In the genomic region with DNA sequence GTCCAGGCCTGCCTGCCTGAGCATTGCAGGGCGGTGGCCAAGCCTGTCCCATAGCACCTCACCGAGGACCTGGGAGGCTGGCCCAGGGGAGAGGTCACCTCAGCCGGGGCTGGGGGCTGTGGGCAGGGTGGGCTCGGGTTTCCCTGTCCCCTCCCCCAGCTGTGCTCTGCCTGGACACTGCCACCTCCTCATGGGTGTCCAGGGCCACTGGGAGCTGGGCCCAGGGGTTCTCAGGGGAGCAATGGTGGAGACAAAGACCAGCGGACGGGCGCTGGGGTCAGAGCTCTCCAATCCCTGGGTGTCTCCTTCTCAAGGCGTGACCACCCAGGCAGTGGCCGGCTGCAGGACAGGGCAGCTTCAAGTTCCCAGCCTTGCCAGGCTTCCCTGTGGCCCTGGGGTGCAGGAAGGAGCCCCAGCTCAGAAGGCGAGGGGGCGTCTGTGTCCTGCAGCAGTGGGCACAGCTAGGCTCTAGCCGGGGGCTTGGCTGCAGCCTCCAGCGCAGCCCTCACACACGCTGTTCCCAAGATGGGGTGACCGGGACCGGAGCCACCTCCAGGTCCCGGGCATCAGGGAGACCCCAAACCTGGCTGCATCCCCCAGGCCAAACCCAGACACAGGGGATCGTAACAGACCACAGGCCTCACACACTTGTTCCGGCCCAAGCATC, we compare ENCODE assay signal across 1 cellular context.
TF ChIP-seq lines count a peak whose summit lies in the region.

No MANE protein-coding gene starts in this region.

TF ChIP-seq in HCT116, 20 proteins besides CTCF, POLR2A, EP300 and RAD21:
- no peak for TF ChIP-seq POLR2AphosphoS5 (IDR thresholded peaks at IDR 0.05; ENCODE audit: low read depth, low read length)
- TF ChIP-seq, protein P1, sequence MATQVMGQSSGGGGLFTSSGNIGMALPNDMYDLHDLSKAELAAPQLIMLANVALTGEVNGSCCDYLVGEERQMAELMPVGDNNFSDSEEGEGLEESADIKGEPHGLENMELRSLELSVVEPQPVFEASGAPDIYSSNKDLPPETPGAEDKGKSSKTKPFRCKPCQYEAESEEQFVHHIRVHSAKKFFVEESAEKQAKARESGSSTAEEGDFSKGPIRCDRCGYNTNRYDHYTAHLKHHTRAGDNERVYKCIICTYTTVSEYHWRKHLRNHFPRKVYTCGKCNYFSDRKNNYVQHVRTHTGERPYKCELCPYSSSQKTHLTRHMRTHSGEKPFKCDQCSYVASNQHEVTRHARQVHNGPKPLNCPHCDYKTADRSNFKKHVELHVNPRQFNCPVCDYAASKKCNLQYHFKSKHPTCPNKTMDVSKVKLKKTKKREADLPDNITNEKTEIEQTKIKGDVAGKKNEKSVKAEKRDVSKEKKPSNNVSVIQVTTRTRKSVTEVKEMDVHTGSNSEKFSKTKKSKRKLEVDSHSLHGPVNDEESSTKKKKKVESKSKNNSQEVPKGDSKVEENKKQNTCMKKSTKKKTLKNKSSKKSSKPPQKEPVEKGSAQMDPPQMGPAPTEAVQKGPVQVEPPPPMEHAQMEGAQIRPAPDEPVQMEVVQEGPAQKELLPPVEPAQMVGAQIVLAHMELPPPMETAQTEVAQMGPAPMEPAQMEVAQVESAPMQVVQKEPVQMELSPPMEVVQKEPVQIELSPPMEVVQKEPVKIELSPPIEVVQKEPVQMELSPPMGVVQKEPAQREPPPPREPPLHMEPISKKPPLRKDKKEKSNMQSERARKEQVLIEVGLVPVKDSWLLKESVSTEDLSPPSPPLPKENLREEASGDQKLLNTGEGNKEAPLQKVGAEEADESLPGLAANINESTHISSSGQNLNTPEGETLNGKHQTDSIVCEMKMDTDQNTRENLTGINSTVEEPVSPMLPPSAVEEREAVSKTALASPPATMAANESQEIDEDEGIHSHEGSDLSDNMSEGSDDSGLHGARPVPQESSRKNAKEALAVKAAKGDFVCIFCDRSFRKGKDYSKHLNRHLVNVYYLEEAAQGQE (IDR thresholded peaks at IDR 0.05; ENCODE audit: low read depth), result no peak
- no peak for TF ChIP-seq FOSL1 (IDR thresholded peaks at IDR 0.05; ENCODE audit: low read depth)
- TF ChIP-seq EGR1 (IDR thresholded peaks at IDR 0.05; ENCODE audit: low read depth), result no peak
- no peak for TF ChIP-seq SIN3A (IDR thresholded peaks at IDR 0.05; ENCODE audit: low read depth)
- TF ChIP-seq CEBPB (IDR thresholded peaks at IDR 0.05; ENCODE audit: low read depth), result no peak
- TF ChIP-seq YY1 (IDR thresholded peaks at IDR 0.05; ENCODE audit: extremely low read depth, insufficient replicate concordance, low read depth, low read length), result no peak
- TF ChIP-seq SP1 (IDR thresholded peaks at IDR 0.05; ENCODE audit: low read depth), result no peak
- TF ChIP-seq CBX3 (IDR thresholded peaks at IDR 0.05; ENCODE audit: low read depth), result no peak
- TF ChIP-seq, protein P2, sequence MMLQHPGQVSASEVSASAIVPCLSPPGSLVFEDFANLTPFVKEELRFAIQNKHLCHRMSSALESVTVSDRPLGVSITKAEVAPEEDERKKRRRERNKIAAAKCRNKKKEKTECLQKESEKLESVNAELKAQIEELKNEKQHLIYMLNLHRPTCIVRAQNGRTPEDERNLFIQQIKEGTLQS (IDR thresholded peaks at IDR 0.05), result no peak
- no peak for TF ChIP-seq TCF7L2 (IDR thresholded peaks at IDR 0.05; ENCODE audit: borderline replicate concordance, extremely low read depth, insufficient read depth, insufficient read length)
- no peak for TF ChIP-seq SRF (IDR thresholded peaks at IDR 0.05; ENCODE audit: low read depth)
- no peak for TF ChIP-seq ELF1 (IDR thresholded peaks at IDR 0.05; ENCODE audit: borderline replicate concordance, low read depth)
- TF ChIP-seq, protein P3, sequence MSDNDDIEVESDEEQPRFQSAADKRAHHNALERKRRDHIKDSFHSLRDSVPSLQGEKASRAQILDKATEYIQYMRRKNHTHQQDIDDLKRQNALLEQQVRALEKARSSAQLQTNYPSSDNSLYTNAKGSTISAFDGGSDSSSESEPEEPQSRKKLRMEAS (IDR thresholded peaks at IDR 0.05), result no peak
- no peak for TF ChIP-seq ZNF274 (IDR thresholded peaks at IDR 0.05; ENCODE audit: low read depth, low read length)
- TF ChIP-seq EZH2 (IDR thresholded peaks at IDR 0.05), result no peak
- no peak for TF ChIP-seq JUND (IDR thresholded peaks at IDR 0.05)
- TF ChIP-seq, protein P4, sequence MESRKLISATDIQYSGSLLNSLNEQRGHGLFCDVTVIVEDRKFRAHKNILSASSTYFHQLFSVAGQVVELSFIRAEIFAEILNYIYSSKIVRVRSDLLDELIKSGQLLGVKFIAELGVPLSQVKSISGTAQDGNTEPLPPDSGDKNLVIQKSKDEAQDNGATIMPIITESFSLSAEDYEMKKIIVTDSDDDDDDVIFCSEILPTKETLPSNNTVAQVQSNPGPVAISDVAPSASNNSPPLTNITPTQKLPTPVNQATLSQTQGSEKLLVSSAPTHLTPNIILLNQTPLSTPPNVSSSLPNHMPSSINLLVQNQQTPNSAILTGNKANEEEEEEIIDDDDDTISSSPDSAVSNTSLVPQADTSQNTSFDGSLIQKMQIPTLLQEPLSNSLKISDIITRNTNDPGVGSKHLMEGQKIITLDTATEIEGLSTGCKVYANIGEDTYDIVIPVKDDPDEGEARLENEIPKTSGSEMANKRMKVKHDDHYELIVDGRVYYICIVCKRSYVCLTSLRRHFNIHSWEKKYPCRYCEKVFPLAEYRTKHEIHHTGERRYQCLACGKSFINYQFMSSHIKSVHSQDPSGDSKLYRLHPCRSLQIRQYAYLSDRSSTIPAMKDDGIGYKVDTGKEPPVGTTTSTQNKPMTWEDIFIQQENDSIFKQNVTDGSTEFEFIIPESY (IDR thresholded peaks at IDR 0.05; ENCODE audit: extremely low read depth, insufficient replicate concordance, low read length), result no peak
- no peak for TF ChIP-seq EZH2phosphoT487 (IDR thresholded peaks at IDR 0.05; ENCODE audit: borderline replicate concordance)
